Comparison of ENCODE assay signal across 10 cellular contexts in genomic region chr17:58323420-58324408, GRCh38. TPM values are rescaled to one million over a fixed set of nuclear protein-coding genes. Genes with fewer than 3 reads are reported as not detected.
A peak's percentile ranks its signal among the peaks of the same experiment; 100 is the strongest.
DNase-seq lines count a peak whose midpoint lies in the region; ATAC-seq, FAIRE-seq and TF ChIP-seq lines count a peak whose summit lies in the region.
"Had no signal": no experiment of that assay in that cellular context is flagged by ENCODE, and none has a peak within 500 bp of the region (broad histone marks: within the 10 kb centered on the region; RNA-seq: fewer than 3 reads in every experiment).

No MANE protein-coding gene starts in this region.

- TF ChIP-seq POLR2A in GM12892 (IDR thresholded peaks at IDR 0.05; ENCODE audit: low read depth, low read length): no peak

- intact Hi-C loops in activated CD4-positive, alpha-beta memory T cell treated with anti-CD3 and anti-CD28 coated beads for 36 hours (cut with micrococcal nuclease): no loop called here

- peaks cover 5% of the 10 kb centered on the region for H3K27me3 Mint-ChIP-seq in activated CD4-positive, alpha-beta memory T cell treated with anti-CD3 and anti-CD28 coated beads for 36 hours

- peak; percentile 13 for DNase-seq in GM12892 (ENCODE audit: insufficient read length)
- no peak for DNase-seq in activated CD4-positive, alpha-beta memory T cell treated with anti-CD3 and anti-CD28 coated beads for 36 hours
- no peak for DNase-seq in skeletal muscle cell (ENCODE audit: low read depth)
- no peak for DNase-seq in left lobe of liver (ENCODE audit: low spot score)
- no peak for DNase-seq in foreskin melanocyte
- DNase-seq: activated CD8-positive, alpha-beta memory T cell treated with anti-CD3 and anti-CD28 coated beads for 24 hours; NCI-H2081 treated with DMSO at 0.1 percent for 48 hours had no signal

- POLR2A ChIA-PET in activated CD4-positive, alpha-beta memory T cell treated with anti-CD3 and anti-CD28 coated beads for 36 hours (lab: Charles Lee): interaction anchor here (0.8 to 18.5 kb wide), 3 partner anchors 16 to 31 kb away, joined by 3 to 1114 read pairs (median 22); partner anchors contain the start of gene SUPT4H1

- CTCF ChIA-PET in activated CD4-positive, alpha-beta memory T cell treated with anti-CD3 and anti-CD28 coated beads for 36 hours (lab: Charles Lee): interaction anchor here (0.7 to 1.2 kb wide), 3 partner anchors 21 to 94 kb away, joined by 3 to 6 read pairs (median 5); partner anchors contain the start of gene RNF43

- no peak overlapping the region for H3K4me3 Mint-ChIP-seq in activated CD4-positive, alpha-beta memory T cell treated with anti-CD3 and anti-CD28 coated beads for 36 hours

- ATAC-seq in HG03469 (IDR thresholded peaks at IDR 0.05; ENCODE audit: unreplicated experiment): no peak
- no peak for ATAC-seq in left lobe of liver
- no peak for ATAC-seq in GM19023 (IDR thresholded peaks at IDR 0.05; ENCODE audit: unreplicated experiment)

- peaks cover 19% of the 10 kb centered on the region for H3K4me1 Mint-ChIP-seq in activated CD4-positive, alpha-beta memory T cell treated with anti-CD3 and anti-CD28 coated beads for 36 hours (ENCODE audit: low read depth)

- no peak for FAIRE-seq in GM12892 (lab: Jason Lieb, UNC)

- peaks cover 19% of the 10 kb centered on the region for H3K36me3 Mint-ChIP-seq in activated CD4-positive, alpha-beta memory T cell treated with anti-CD3 and anti-CD28 coated beads for 36 hours

- peak overlapping the region; percentile 21 for H3K27ac Mint-ChIP-seq in activated CD4-positive, alpha-beta memory T cell treated with anti-CD3 and anti-CD28 coated beads for 36 hours

- H3K9me3 Mint-ChIP-seq in activated CD4-positive, alpha-beta memory T cell treated with anti-CD3 and anti-CD28 coated beads for 36 hours: no peaks in the 10 kb centered on the region

- H3K4me3 ChIP-seq in iPS-11a (ENCODE audit: low read depth, low read length): peak overlapping the region; percentile 27
- H3K4me3 ChIP-seq in skeletal muscle cell (ENCODE audit: low read depth, low read length): peak overlapping the region; percentile 52

RNA-seq across cellular contexts. Expression of gene TSPOAP1, which starts 4.9 kb away (rescaled TPM):
- 5.0 TPM for polyA plus RNA-seq in GM12892 (2012; ENCODE audit: missing spikeins)
- total RNA-seq in activated CD4-positive, alpha-beta memory T cell treated with anti-CD3 and anti-CD28 coated beads for 36 hours: 10 to 100 TPM; 21.6 to 22.7 TPM
- 6.5 TPM for total RNA-seq in left lobe of liver

RNA-seq across cellular contexts. Expression of gene SUPT4H1, which starts 28.3 kb away (rescaled TPM):
- 94.9 TPM for polyA plus RNA-seq in GM12892 (2012; ENCODE audit: missing spikeins)
- 100 to 1,000 TPM; 113 to 114 TPM for total RNA-seq in activated CD4-positive, alpha-beta memory T cell treated with anti-CD3 and anti-CD28 coated beads for 36 hours
- 40.0 TPM for total RNA-seq in left lobe of liver

RNA-seq across cellular contexts. Expression of gene MPO, which starts 43.0 kb away (rescaled TPM):
- polyA plus RNA-seq in GM12892 (2012; ENCODE audit: missing spikeins): not detected
- under 1 TPM; 0.17 to 0.22 TPM for total RNA-seq in activated CD4-positive, alpha-beta memory T cell treated with anti-CD3 and anti-CD28 coated beads for 36 hours
- total RNA-seq in left lobe of liver: 0.43 TPM
